In genomic region chr3:97990624-97991277, GRCh38 we compare ENCODE assay signal across 19 cellular contexts. TPM values are rescaled to one million over a fixed set of nuclear protein-coding genes. Genes with fewer than 3 reads are reported as not detected.
DNase-seq lines count a peak whose midpoint lies in the region; ATAC-seq and TF ChIP-seq lines count a peak whose summit lies in the region.
"Had no signal": no experiment of that assay in that cellular context is flagged by ENCODE, and none has a peak within 500 bp of the region (broad histone marks: within the 10 kb centered on the region; RNA-seq: fewer than 3 reads in every experiment).

No MANE protein-coding gene starts in this region.

- H3K36me3 ChIP-seq in HEK293 (ENCODE audit: control insufficient read depth in 2 of 2, insufficient read depth in 1 of 2, low read length in 2 of 2) = no peaks in the 10 kb centered on the region
- H3K36me3 ChIP-seq in rectal smooth muscle tissue (ENCODE audit: control insufficient read depth, insufficient read depth, low read length) = no peaks in the 10 kb centered on the region
- H3K36me3 ChIP-seq in transverse colon = no peaks in the 10 kb centered on the region
- H3K36me3 ChIP-seq: vagina had no signal

- no peaks in the 10 kb centered on the region for H3K36me3 Mint-ChIP-seq in activated naive CD4-positive, alpha-beta T cell treated with anti-CD3 and anti-CD28 coated beads for 36 hours (ENCODE audit: low read depth)
- peaks cover 4% of the 10 kb centered on the region for H3K36me3 Mint-ChIP-seq in T-helper 2 cell treated with Interferon-gamma antibody and Interleukin-4, amounts not matched to agents 5 μg/mL and 100 μg/mL, for 36 hours (ENCODE audit: low read depth)

- DNase-seq in activated naive CD4-positive, alpha-beta T cell treated with anti-CD3 and anti-CD28 coated beads for 36 hours = peak; percentile 67
- no peak for DNase-seq in activated naive CD4-positive, alpha-beta T cell (lab: John Stamatoyannopoulos, UW)
- no peak for DNase-seq in T-helper 2 cell treated with Interferon-gamma antibody and Interleukin-4, amounts not matched to agents 5 μg/mL and 100 μg/mL, for 36 hours (ENCODE audit: low spot score)
- DNase-seq in GDM1 (lab: John Stamatoyannopoulos, UW) (no peak), transverse colon (no peak)
- DNase-seq: activated CD8-positive, alpha-beta memory T cell treated with anti-CD3 and anti-CD28 coated beads for 24 hours; body of pancreas; Calu3; cortex of kidney; hippocampal formation; KBM-7; mesenchymal stem cell; NCI-H1092 treated with DMSO at 0.1 percent for 48 hours had no signal

- peaks cover 2% of the 10 kb centered on the region for H3K27me3 ChIP-seq in rectal smooth muscle tissue (ENCODE audit: control insufficient read depth, insufficient read depth, low read length)
- no peaks in the 10 kb centered on the region for H3K27me3 ChIP-seq in transverse colon
- H3K27me3 ChIP-seq: body of pancreas, vagina had no signal

- no peak overlapping the region for H3K4me3 ChIP-seq in HEK293 (ENCODE audit: low read depth, low read length)
- H3K4me3 ChIP-seq in rectal smooth muscle tissue (ENCODE audit: low read length) = peak overlapping the region; percentile 33
- H3K4me3 ChIP-seq in transverse colon = no peak overlapping the region
- H3K4me3 ChIP-seq: body of pancreas, vagina had no signal

- no peak for ATAC-seq in HG02973 (IDR thresholded peaks at IDR 0.05; ENCODE audit: unreplicated experiment)
- ATAC-seq: body of pancreas, SK-N-SH treated with all-trans-retinoic acid at 6 μM for 48 hours had no signal

- H3K9me3 ChIP-seq in HEK293 (ENCODE audit: control insufficient read depth, insufficient read depth, low read depth, low read length) (no peaks in the 10 kb centered on the region), transverse colon (no peaks in the 10 kb centered on the region)
- H3K9me3 ChIP-seq: body of pancreas, vagina had no signal

- POLR2A ChIA-PET in HEK293 (lab: Yijun Ruan, JAX) = no interaction called here

- WGBS in transverse colon (ENCODE audit: low coverage in 1 of 2), 2 donors = 8 to 22% methylated on average over 2 of the region's 2 CpGs

- no peaks in the 10 kb centered on the region for H3K9me3 Mint-ChIP-seq in activated naive CD4-positive, alpha-beta T cell treated with anti-CD3 and anti-CD28 coated beads for 36 hours
- H3K9me3 Mint-ChIP-seq in T-helper 2 cell treated with Interferon-gamma antibody and Interleukin-4, amounts not matched to agents 5 μg/mL and 100 μg/mL, for 36 hours = peaks cover 13% of the 10 kb centered on the region
- H3K9me3 Mint-ChIP-seq: nephron had no signal

- peak overlapping the region; percentile 26 for H3K27ac Mint-ChIP-seq in activated naive CD4-positive, alpha-beta T cell treated with anti-CD3 and anti-CD28 coated beads for 36 hours
- H3K27ac Mint-ChIP-seq in T-helper 2 cell treated with Interferon-gamma antibody and Interleukin-4, amounts not matched to agents 5 μg/mL and 100 μg/mL, for 36 hours = peak overlapping the region; percentile 68
- H3K27ac Mint-ChIP-seq: nephron had no signal

- H3K9ac ChIP-seq in rectal smooth muscle tissue (ENCODE audit: low read length) = no peak overlapping the region

- no peaks in the 10 kb centered on the region for H3K27me3 Mint-ChIP-seq in activated naive CD4-positive, alpha-beta T cell treated with anti-CD3 and anti-CD28 coated beads for 36 hours (ENCODE audit: low read depth)
- H3K27me3 Mint-ChIP-seq in T-helper 2 cell treated with Interferon-gamma antibody and Interleukin-4, amounts not matched to agents 5 μg/mL and 100 μg/mL, for 36 hours (ENCODE audit: low read depth) = no peaks in the 10 kb centered on the region

- TF ChIP-seq EP300 in transverse colon (IDR thresholded peaks at IDR 0.05; ENCODE audit: low read depth) = no peak

- H3K4me1 ChIP-seq in HEK293 (ENCODE audit: control insufficient read depth, insufficient read depth, low read length) (no peaks in the 10 kb centered on the region), rectal smooth muscle tissue (ENCODE audit: control insufficient read depth, insufficient read depth, low read length) (peaks cover 6% of the 10 kb centered on the region), transverse colon (no peaks in the 10 kb centered on the region)
- H3K4me1 ChIP-seq: vagina had no signal

- intact Hi-C loops in activated naive CD4-positive, alpha-beta T cell treated with anti-CD3 and anti-CD28 coated beads for 36 hours (cut with micrococcal nuclease) = loop anchor here (1.0 kb wide), 1 partner anchor 8 kb away; no protein-coding TSS in a partner anchor
- intact Hi-C loops in transverse colon (cut with DNase I; ENCODE audit: low total_unique reads) = no loop called here

- H3K27ac ChIP-seq in HEK293 (ENCODE audit: extremely low read depth, low read depth, low read length) = no peak overlapping the region
- no peak overlapping the region for H3K27ac ChIP-seq in rectal smooth muscle tissue (ENCODE audit: low read depth, low read length)
- no peak overlapping the region for H3K27ac ChIP-seq in transverse colon
- H3K27ac ChIP-seq: body of pancreas, vagina had no signal

- CTCF ChIA-PET in activated naive CD4-positive, alpha-beta T cell treated with anti-CD3 and anti-CD28 coated beads for 36 hours (lab: Charles Lee) = interaction anchor here (0.5 to 1.6 kb wide), 5 partner anchors 13 to 170 kb away, joined by 3 to 6 read pairs (median 4); partner anchors contain the start of gene RIOX2
- CTCF ChIA-PET in HEK293 (lab: Yijun Ruan, JAX) = no interaction called here

- peak overlapping the region; percentile 18 for H3K4me3 Mint-ChIP-seq in activated naive CD4-positive, alpha-beta T cell treated with anti-CD3 and anti-CD28 coated beads for 36 hours
- peak overlapping the region; percentile 64 for H3K4me3 Mint-ChIP-seq in T-helper 2 cell treated with Interferon-gamma antibody and Interleukin-4, amounts not matched to agents 5 μg/mL and 100 μg/mL, for 36 hours
- H3K4me3 Mint-ChIP-seq: nephron had no signal

- no peak for TF ChIP-seq POLR2A in transverse colon (IDR thresholded peaks at IDR 0.05)

- in situ Hi-C loops in transverse colon (cut with MboI; ENCODE audit: low pct_ligation_motif_present in 1 of 4, low pct_unique_long_range_greater_than_20kb in 1 of 4, low sequenced_read_pairs in 3 of 4) = no loop called here

- TF ChIP-seq CTCF in HEK293 (tag by site-specific recombination; IDR thresholded peaks at IDR 0.05) (no peak), transverse colon (IDR thresholded peaks at IDR 0.05) (no peak)

- H3K4me1 Mint-ChIP-seq in activated naive CD4-positive, alpha-beta T cell treated with anti-CD3 and anti-CD28 coated beads for 36 hours (ENCODE audit: low read depth) = peaks cover 18% of the 10 kb centered on the region
- peaks cover 29% of the 10 kb centered on the region for H3K4me1 Mint-ChIP-seq in T-helper 2 cell treated with Interferon-gamma antibody and Interleukin-4, amounts not matched to agents 5 μg/mL and 100 μg/mL, for 36 hours (ENCODE audit: low read depth)
- H3K4me1 Mint-ChIP-seq: nephron had no signal

TF ChIP-seq in HEK293, 187 proteins besides CTCF, POLR2A, EP300 and RAD21 (continues in another document):
- no peak for TF ChIP-seq PRDM2 (tag by site-specific recombination; IDR thresholded peaks at IDR 0.05; ENCODE audit: borderline replicate concordance)

RNA-seq across cellular contexts. Expression of gene RIOX2, which starts 18.5 kb away (rescaled TPM):
- total RNA-seq in activated naive CD4-positive, alpha-beta T cell treated with anti-CD3 and anti-CD28 coated beads for 36 hours = 10 to 100 TPM; 26.3 to 32.6 TPM
- 10 to 100 TPM in 2 of 4 donors, 1 to 10 TPM in 2; 7.5 to 20.5 (median 13.3) TPM for total RNA-seq in transverse colon

RNA-seq across cellular contexts. Expression of gene GABRR3, which starts 44.4 kb away (rescaled TPM):
- not detected for total RNA-seq in activated naive CD4-positive, alpha-beta T cell treated with anti-CD3 and anti-CD28 coated beads for 36 hours
- not detected for total RNA-seq in transverse colon
- total RNA-seq: body of pancreas, Calu3, vagina had no signal
